ENCODE assay signal across 10 cellular contexts in the genomic region with DNA sequence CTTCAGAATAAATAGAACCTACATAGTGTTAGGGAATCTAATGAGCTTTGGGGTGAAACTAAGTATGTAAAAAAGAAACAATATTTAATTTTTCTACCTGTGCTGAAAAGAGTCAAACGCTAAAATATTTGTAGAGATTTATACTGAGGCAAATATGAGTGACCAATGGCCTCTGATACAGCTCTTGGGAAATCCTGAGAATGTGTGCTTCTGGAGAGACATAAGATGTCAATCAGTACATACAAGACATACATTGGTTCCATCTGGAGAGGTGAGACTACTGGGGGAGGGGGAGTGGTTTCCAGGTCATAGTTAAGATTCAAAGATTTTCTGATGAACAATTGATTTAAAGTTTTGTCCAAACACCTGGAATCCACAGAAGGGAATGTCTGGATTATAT. TPM values are rescaled to one million over a fixed set of nuclear protein-coding genes. Genes with fewer than 3 reads are reported as not detected.
DNase-seq lines count a peak whose midpoint lies in the region; ATAC-seq and TF ChIP-seq lines count a peak whose summit lies in the region.
"Had no signal": no experiment of that assay in that cellular context is flagged by ENCODE, and none has a peak within 500 bp of the region (broad histone marks: within the 10 kb centered on the region; RNA-seq: fewer than 3 reads in every experiment).

No MANE protein-coding gene starts in this region.

- H3K27ac ChIP-seq in PC-3 (ENCODE audit: low read length) (no peak overlapping the region), esophagus squamous epithelium (peak overlapping the region in 2 of 4 donors; percentile 59 to 62), trophoblast cell (ENCODE audit: low read depth, low read length) (no peak overlapping the region), RWPE1 (no peak overlapping the region)

- no peak for DNase-seq in PC-3
- DNase-seq in esophagus squamous epithelium (lab: John Stamatoyannopoulos, UW) = no peak
- DNase-seq in trophoblast cell = no peak
- DNase-seq in H4 (ENCODE audit: low spot score) = no peak
- DNase-seq in RWPE1 (ENCODE audit: low spot score) = no peak
- DNase-seq in HT-29 (ENCODE audit: low spot score) = no peak
- DNase-seq: activated naive CD4-positive, alpha-beta T cell treated with anti-CD3 and anti-CD28 coated beads, Interleukin-2, amount 50 U/mL, for 16 hours; stimulated activated CD4-positive, alpha-beta T cell treated with anti-CD3 and anti-CD28 coated beads, Interleukin-15, amount 100 ng/mL, for 24 hours had no signal

- H3K23ac ChIP-seq in trophoblast cell (ENCODE audit: low read length) = no peak overlapping the region

- POLR2A ChIA-PET in PC-3 (lab: Charles Lee; ENCODE audit: unreplicated experiment) = no interaction called here
- POLR2A ChIA-PET in RWPE1 (lab: Yijun Ruan, JAX; ENCODE audit: low non-redundant PET) = no interaction called here

- H3K4me3 ChIP-seq in GM08714 (ENCODE audit: low read length) (peak overlapping the region; percentile 56; the same call in 1 of the 2 replicates), PC-3 (ENCODE audit: low read length) (peak overlapping the region; percentile 83), esophagus squamous epithelium (peak overlapping the region in 3 of 4 donors; percentile 62 to 75 (median 67)), trophoblast cell (ENCODE audit: low read depth, low read length) (no peak overlapping the region)

- no peak overlapping the region for H2AK5ac ChIP-seq in trophoblast cell (ENCODE audit: low read length)

- H3K4me1 ChIP-seq in PC-3 (ENCODE audit: insufficient read depth, low read length) = peaks cover 7% of the 10 kb centered on the region
- H3K4me1 ChIP-seq in esophagus squamous epithelium = peaks cover 0 to 17% (median 9%) of the 10 kb centered on the region in 3 donors
- H3K4me1 ChIP-seq in trophoblast cell (ENCODE audit: control insufficient read depth in 1 of 2, insufficient read depth in 2 of 2, low read length in 2 of 2) = peaks cover 0 to 5% of the 10 kb centered on the region in 2 experiments

- H3K36me3 ChIP-seq in PC-3 (ENCODE audit: low read depth, low read length) (no peaks in the 10 kb centered on the region), esophagus squamous epithelium (no peaks in the 10 kb centered on the region), trophoblast cell (ENCODE audit: control insufficient read depth in 1 of 2, insufficient read depth in 2 of 2, low read length in 2 of 2) (no peaks in the 10 kb centered on the region)

- H2BK12ac ChIP-seq in trophoblast cell (ENCODE audit: low read length) = no peak overlapping the region

- H3K4me2 ChIP-seq in PC-3 (ENCODE audit: low read length) (peak overlapping the region; percentile 99), trophoblast cell (ENCODE audit: low read length) (peak overlapping the region; percentile 98)

- no peak overlapping the region for H4K8ac ChIP-seq in trophoblast cell (ENCODE audit: low read depth, low read length)

- no peaks in the 10 kb centered on the region for H4K20me1 ChIP-seq in PC-3 (ENCODE audit: low read length)

- no peak overlapping the region for H2BK120ac ChIP-seq in trophoblast cell (ENCODE audit: insufficient read depth, low read length, poor library complexity)

- TF ChIP-seq CTCF in PC-3 (conservative IDR thresholded peaks at IDR 0.05; ENCODE audit: low read depth, low read length) (no peak), esophagus squamous epithelium (IDR thresholded peaks at IDR 0.05) (no peak), RWPE1 (conservative IDR thresholded peaks at IDR 0.05; ENCODE audit: low read depth) (no peak)

- no peak overlapping the region for H3K4ac ChIP-seq in trophoblast cell (ENCODE audit: low read depth, low read length)

- H4K12ac ChIP-seq in trophoblast cell (ENCODE audit: low read depth, low read length) = no peak overlapping the region

- H3K18ac ChIP-seq in trophoblast cell (ENCODE audit: low read length) = no peak overlapping the region

- H3K9me3 ChIP-seq in PC-3 (ENCODE audit: low read length) (no peaks in the 10 kb centered on the region), esophagus squamous epithelium (no peaks in the 10 kb centered on the region), trophoblast cell (ENCODE audit: insufficient read depth, low read depth, low read length) (no peaks in the 10 kb centered on the region)

- ATAC-seq in PC-3 (no peak), GM19023 (IDR thresholded peaks at IDR 0.05; ENCODE audit: unreplicated experiment) (no peak)

- H2AFZ ChIP-seq in PC-3 (ENCODE audit: low read length) (peak overlapping the region; percentile 91), trophoblast cell (ENCODE audit: insufficient read depth, low read length, poor library complexity) (no peak overlapping the region)

- no peak overlapping the region for H2BK5ac ChIP-seq in trophoblast cell (ENCODE audit: low read depth, low read length, poor library complexity)

- CTCF ChIA-PET in PC-3 (lab: Charles Lee) (interaction anchor here (0.6 to 1.3 kb wide), 3 partner anchors 38 to 121 kb away, joined by 3 to 5 read pairs (median 4); no protein-coding TSS in a partner anchor), RWPE1 (lab: Yijun Ruan, JAX) (interaction anchor here (0.6 to 1.0 kb wide), 3 partner anchors 27 to 63 kb away, joined by 3 to 4 read pairs (median 3); no protein-coding TSS in a partner anchor)

- H3F3A ChIP-seq in PC-3 (ENCODE audit: low read length, unreplicated experiment) = no peaks in the 10 kb centered on the region

- intact Hi-C loops in PC-3 (cut with micrococcal nuclease) (no loop called here), esophagus squamous epithelium (cut with DNase I) (no loop called here)

- peaks cover 12% of the 10 kb centered on the region; the same call in 1 of the 2 replicates for H3K27me3 ChIP-seq in PC-3 (ENCODE audit: low read length)
- H3K27me3 ChIP-seq in esophagus squamous epithelium = peaks cover 0 to 65% (median 0%) of the 10 kb centered on the region in 4 donors
- H3K27me3 ChIP-seq in trophoblast cell (ENCODE audit: insufficient read depth, low read length) = peaks cover 5% of the 10 kb centered on the region

- BruUV-seq in PC-3 (replicated peaks; lab: Mats Ljungman, UMichigan) = no TSS peak

- H4K91ac ChIP-seq in trophoblast cell (ENCODE audit: low read depth, low read length) = no peak overlapping the region

- H3K79me1 ChIP-seq in trophoblast cell (ENCODE audit: low read length) = no peaks in the 10 kb centered on the region

- H3K14ac ChIP-seq in trophoblast cell (ENCODE audit: low read length) = no peak overlapping the region

- H3K9ac ChIP-seq in PC-3 (ENCODE audit: low read length) = peak overlapping the region; percentile 49
- H3K9ac ChIP-seq in trophoblast cell (ENCODE audit: low read length) = no peak overlapping the region

- no peaks in the 10 kb centered on the region for H3K9me2 ChIP-seq in PC-3 (replicated peaks; ENCODE audit: low read length)

- 56 to 64% methylated on average over 1 of the region's 1 CpG for WGBS in esophagus squamous epithelium, 2 donors
- no CpG with 5 or more reads among the region's 1 CpG for WGBS in trophoblast cell (ENCODE audit: extremely low coverage, insufficient coverage, insufficient read length)

- no peak for TF ChIP-seq POLR2A in esophagus squamous epithelium (IDR thresholded peaks at IDR 0.05)

- H3K79me2 ChIP-seq in PC-3 (ENCODE audit: low read length) (no peaks in the 10 kb centered on the region), trophoblast cell (ENCODE audit: control insufficient read depth, insufficient read depth, low read length, poor library complexity) (no peaks in the 10 kb centered on the region)

RNA-seq across cellular contexts. Expression of gene ASRGL1, which starts 1.0 kb away (rescaled TPM):
- total RNA-seq in PC-3 (2014; rRNA removed) (26.6 and 49.8 TPM in 2 replicates), esophagus squamous epithelium (1 to 10 TPM in 2 of 4 donors, under 1 TPM in 1, not detected in 1; 0.66 to 7.6 (median 4.4) TPM)
- 12.5 and 12.6 TPM in 2 replicates for polyA plus RNA-seq in trophoblast cell (2013)
- 4.3 and 10.6 TPM in 2 replicates for total RNA-seq in H4 (2014; rRNA removed; shearing (Covaris generic))
- 38.6 and 60.6 TPM in 2 replicates for total RNA-seq in HT-29 (2014; rRNA removed; shearing (Covaris generic))

RNA-seq across cellular contexts. Expression of gene SCGB1D4, which starts 39.3 kb away (rescaled TPM):
- not detected in 2 replicates for total RNA-seq in PC-3 (2014; rRNA removed)
- not detected for total RNA-seq in esophagus squamous epithelium
- polyA plus RNA-seq in trophoblast cell (2013) = not detected in 2 replicates
- not detected in 2 replicates for total RNA-seq in H4 (2014; rRNA removed; shearing (Covaris generic))
- not detected in 2 replicates for total RNA-seq in HT-29 (2014; rRNA removed; shearing (Covaris generic))
